Comparison of ENCODE assay signal across 25 cellular contexts in genomic region chr11:120270386-120270785, GRCh38. TPM values are rescaled to one million over a fixed set of nuclear protein-coding genes. Genes with fewer than 3 reads are reported as not detected.
"Had no signal": no experiment of that assay in that cellular context is flagged by ENCODE, and none has a peak within 500 bp of the region (broad histone marks: within the 10 kb centered on the region; RNA-seq: fewer than 3 reads in every experiment).

No MANE protein-coding gene starts in this region.

- FAIRE-seq: endometrium, keratinocyte, small intestine had no signal

- H3K4me1 ChIP-seq: heart right ventricle, lower lobe of right lung, psoas muscle, transverse colon had no signal

- H3K36me3 Mint-ChIP-seq: naive thymus-derived CD8-positive, alpha-beta T cell; stimulated activated naive B cell treated with anti-CD40 and anti-IgM and Interleukin-4, amounts not matched to agents 10 μg/mL and 1 μg/mL and 100 μg/mL, for 72 hours had no signal

- H3K27ac ChIP-seq: heart right ventricle, lower lobe of right lung, psoas muscle, transverse colon had no signal

- H3K4me3 Mint-ChIP-seq: effector memory CD8-positive, alpha-beta T cell; naive thymus-derived CD8-positive, alpha-beta T cell; nephron progenitor cell; stimulated activated naive B cell treated with anti-CD40 and anti-IgM and Interleukin-4, amounts not matched to agents 10 μg/mL and 1 μg/mL and 100 μg/mL, for 72 hours; stimulated activated naive CD8-positive, alpha-beta T cell treated with anti-CD3 and anti-CD28 coated beads, Interleukin-15, Interleukin-2, amounts not matched to agents 100 ng/mL and 50 ng/mL, for 24 hours had no signal

- H3K36me3 ChIP-seq: heart right ventricle, lower lobe of right lung, transverse colon had no signal

- DNase-seq: cerebellar nuclear complex; cortex of kidney; effector memory CD8-positive, alpha-beta T cell; foreskin melanocyte; glutamatergic neuron; heart right ventricle; hippocampal formation; left ventricle myocardium superior; lower lobe of right lung; naive thymus-derived CD8-positive, alpha-beta T cell; nephron progenitor cell; nucleus accumbens; posterior cingulate gyrus; psoas muscle; right cardiac atrium; small intestine; stimulated activated CD4-positive, alpha-beta T cell treated with anti-CD3 and anti-CD28 coated beads, Interleukin-15, amount 100 ng/mL, for 24 hours; stimulated activated CD4-positive, alpha-beta T cell treated with anti-CD3 and anti-CD28 coated beads, Interleukin-2, amount 100 ng/mL, for 48 hours; stimulated activated naive B cell treated with anti-CD40 and anti-IgM and Interleukin-4, amounts not matched to agents 10 μg/mL and 1 μg/mL and 100 μg/mL, for 72 hours; transverse colon had no signal

- H3K4me3 ChIP-seq: heart right ventricle, lower lobe of right lung, psoas muscle, transverse colon had no signal

- ATAC-seq: effector memory CD8-positive, alpha-beta T cell; heart right ventricle; left ventricle myocardium superior; lower lobe of right lung; naive thymus-derived CD8-positive, alpha-beta T cell; psoas muscle; right cardiac atrium; stimulated activated naive B cell treated with anti-CD40 and anti-IgM and Interleukin-4, amounts not matched to agents 10 μg/mL and 1 μg/mL and 100 μg/mL, for 72 hours had no signal

- H3K9me3 Mint-ChIP-seq: effector memory CD8-positive, alpha-beta T cell; naive thymus-derived CD8-positive, alpha-beta T cell; nephron progenitor cell; stimulated activated naive B cell treated with anti-CD40 and anti-IgM and Interleukin-4, amounts not matched to agents 10 μg/mL and 1 μg/mL and 100 μg/mL, for 72 hours; stimulated activated naive CD8-positive, alpha-beta T cell treated with anti-CD3 and anti-CD28 coated beads, Interleukin-15, Interleukin-2, amounts not matched to agents 100 ng/mL and 50 ng/mL, for 24 hours had no signal

- H3K27ac Mint-ChIP-seq: effector memory CD8-positive, alpha-beta T cell; naive thymus-derived CD8-positive, alpha-beta T cell; nephron progenitor cell; stimulated activated naive B cell treated with anti-CD40 and anti-IgM and Interleukin-4, amounts not matched to agents 10 μg/mL and 1 μg/mL and 100 μg/mL, for 72 hours; stimulated activated naive CD8-positive, alpha-beta T cell treated with anti-CD3 and anti-CD28 coated beads, Interleukin-15, Interleukin-2, amounts not matched to agents 100 ng/mL and 50 ng/mL, for 24 hours had no signal

- H3K9me3 ChIP-seq: heart right ventricle, lower lobe of right lung, psoas muscle, transverse colon had no signal

RNA-seq across cellular contexts. Expression of gene POU2F3, which starts 30.4 kb away (rescaled TPM):
- total RNA-seq: left ventricle myocardium superior; myocyte; naive thymus-derived CD8-positive, alpha-beta T cell; osteocyte; psoas muscle had no signal
- polyA plus RNA-seq: psoas muscle had no signal

RNA-seq across cellular contexts. Expression of gene TLCD5, which starts 54.7 kb away (rescaled TPM):
- polyA plus RNA-seq: naive thymus-derived CD8-positive, alpha-beta T cell had no signal
